ENCODE assay signal across 30 cellular contexts in the genomic region with DNA sequence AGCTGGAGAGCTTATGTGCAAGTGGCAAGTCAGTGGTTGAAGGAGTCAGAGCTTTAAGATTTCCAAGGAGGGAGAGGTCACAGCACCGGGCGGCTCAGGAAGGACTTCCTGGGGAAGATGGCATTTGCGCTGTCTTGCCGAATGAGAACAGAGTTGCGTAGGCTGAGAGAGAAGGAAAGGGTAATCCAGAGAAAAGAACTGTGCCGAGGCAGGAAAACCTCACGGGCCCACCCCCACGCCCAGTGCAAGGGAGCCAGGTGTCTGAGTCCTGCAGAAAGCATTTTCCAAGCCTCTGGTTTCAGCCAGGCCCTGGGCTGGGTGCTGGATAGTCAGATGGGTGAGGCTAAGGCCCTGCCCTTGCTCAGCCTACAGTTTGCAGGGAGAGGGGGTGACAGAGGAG. TPM values are rescaled to one million over a fixed set of nuclear protein-coding genes. Genes with fewer than 3 reads are reported as not detected.
"Had no signal": no experiment of that assay in that cellular context is flagged by ENCODE, and none has a peak within 500 bp of the region (broad histone marks: within the 10 kb centered on the region; RNA-seq: fewer than 3 reads in every experiment).

No MANE protein-coding gene starts in this region.

- H3K9me3 Mint-ChIP-seq: activated T-cell treated with anti-CD3 and anti-CD28 coated beads, Interleukin-2, amount 50 U/mL, for 4 hours; activated T-helper 2 cell treated with anti-CD3 and anti-CD28 coated beads, Interferon-gamma antibody, Interleukin-2, Interleukin-4, amounts not matched to agents 10 μg/mL and 5 μg/mL and 100 μg/mL, durations not matched to agents 14 hours and 24 hours and 36 hours; memory B cell; neural crest cell had no signal

- H3K4me3 Mint-ChIP-seq: activated naive CD8-positive, alpha-beta T cell; activated T-cell treated with anti-CD3 and anti-CD28 coated beads, Interleukin-2, amount 50 U/mL, for 4 hours; memory B cell; neural crest cell; T-helper 17 cell had no signal

- FAIRE-seq: islet of Langerhans had no signal

- H3K9me3 ChIP-seq: adrenal gland, breast epithelium, mucosa of descending colon, ovary, prostate gland, stomach, upper lobe of left lung had no signal

- H3K4me3 ChIP-seq: adrenal gland, breast epithelium, mucosa of descending colon, ovary, prostate gland, SK-N-MC, stomach, upper lobe of left lung had no signal

- H3K27ac Mint-ChIP-seq: activated naive CD8-positive, alpha-beta T cell; activated T-helper 2 cell treated with anti-CD3 and anti-CD28 coated beads, Interferon-gamma antibody, Interleukin-2, Interleukin-4, amounts not matched to agents 10 μg/mL and 5 μg/mL and 100 μg/mL, durations not matched to agents 14 hours and 24 hours and 36 hours; memory B cell; T-helper 17 cell had no signal

- H3K27me3 Mint-ChIP-seq: activated naive CD8-positive, alpha-beta T cell; memory B cell; T-helper 17 cell had no signal

- ATAC-seq: activated T-cell treated with anti-CD3 and anti-CD28 coated beads, Interleukin-2, amount 50 U/mL, for 4 hours; foreskin keratinocyte; left cardiac atrium; mucosa of descending colon; T-helper 17 cell had no signal

- H3K27me3 ChIP-seq: adrenal gland, breast epithelium, ovary, stomach, upper lobe of left lung had no signal

- H3K36me3 Mint-ChIP-seq: activated naive CD8-positive, alpha-beta T cell; memory B cell had no signal

- H3K36me3 ChIP-seq: adrenal gland, breast epithelium, ovary, prostate gland, stomach, upper lobe of left lung had no signal

- H3K27ac ChIP-seq: adrenal gland, breast epithelium, foreskin keratinocyte, ovary, prostate gland, SK-N-MC, stomach, upper lobe of left lung had no signal

- DNase-seq: activated CD4-positive, alpha-beta T cell treated with anti-CD3 and anti-CD28 coated beads for 4 hours; activated CD4-positive, alpha-beta T cell treated with anti-CD3 and anti-CD28 coated beads, Interleukin-2, amount 50 U/mL, for 48 hours; activated CD4-positive, CD25-positive, alpha-beta regulatory T cell; activated CD8-positive, alpha-beta memory T cell treated with anti-CD3 and anti-CD28 coated beads, Interleukin-2, amount 50 U/mL, for 48 hours; activated naive CD4-positive, alpha-beta T cell; activated T-cell treated with anti-CD3 and anti-CD28 coated beads, Interleukin-2, amount 50 U/mL, for 4 hours; cerebellar nuclear complex; effector CD4-positive, alpha-beta T cell; foreskin keratinocyte; hypothalamus; left cardiac atrium; mucosa of descending colon; ovary; stimulated activated CD4-positive, alpha-beta T cell treated with anti-CD3 and anti-CD28 coated beads, Interleukin-12 subunit alpha, Interleukin-12 subunit beta, amount 100 ng/mL, for 4 hours; stimulated activated CD4-positive, alpha-beta T cell treated with anti-CD3 and anti-CD28 coated beads, Interleukin-1b, Interleukin-23, amount 100 ng/mL, for 48 hours; stomach; SW 1271; T-helper 17 cell; upper lobe of left lung had no signal

RNA-seq across cellular contexts. Expression of gene RFPL1, which starts 46.8 kb away (rescaled TPM):
- total RNA-seq: activated CD8-positive, alpha-beta memory T cell treated with anti-CD3 and anti-CD28 coated beads for 36 hours; activated T-cell treated with anti-CD3 and anti-CD28 coated beads, Interleukin-2, amount 50 U/mL, for 4 hours; activated T-helper 2 cell treated with anti-CD3 and anti-CD28 coated beads, Interferon-gamma antibody, Interleukin-2, Interleukin-4, amounts not matched to agents 10 μg/mL and 5 μg/mL and 100 μg/mL, durations not matched to agents 14 hours and 24 hours and 36 hours; adrenal gland; breast epithelium; foreskin keratinocyte; left cardiac atrium; mucosa of descending colon; neural crest cell; ovary; stomach; T-helper 17 cell; temporal lobe; upper lobe of left lung had no signal
- polyA plus RNA-seq: adrenal gland, foreskin keratinocyte, ovary, stomach had no signal
